Comparison of ENCODE assay signal across 28 cellular contexts in genomic region chr16:52294660-52295059, GRCh38.
"Had no signal": no experiment of that assay in that cellular context is flagged by ENCODE, and none has a peak within 500 bp of the region (broad histone marks: within the 10 kb centered on the region; RNA-seq: fewer than 3 reads in every experiment).

No MANE protein-coding gene starts in this region.

- ATAC-seq: effector memory CD8-positive, alpha-beta T cell; esophagus mucosa; gastrocnemius medialis; heart right ventricle; left cardiac atrium; left lung; left ventricle myocardium superior; lower lobe of right lung; mucosa of descending colon; naive thymus-derived CD8-positive, alpha-beta T cell had no signal

- H3K4me3 ChIP-seq: esophagus squamous epithelium, gastrocnemius medialis, heart right ventricle, left lung, lower lobe of right lung, mucosa of descending colon had no signal

- H3K27ac Mint-ChIP-seq: dendritic cell treated with granulocyte-macrophage colony-stimulating factor and Interleukin-4, amounts not matched to agents 40 ng/mL and 50 ng/mL, for 4 days; effector memory CD8-positive, alpha-beta T cell; endodermal cell; mesothelial cell of epicardium; naive B cell; naive thymus-derived CD8-positive, alpha-beta T cell had no signal

- DNase-seq: cortex of kidney; effector CD8-positive, alpha-beta T cell; effector memory CD8-positive, alpha-beta T cell; endodermal cell; erythroblast; esophagus squamous epithelium; foreskin fibroblast; foreskin melanocyte; gastrocnemius medialis; glutamatergic neuron; head of caudate nucleus; heart right ventricle; hippocampal formation; left cardiac atrium; left lung; left ventricle myocardium superior; lower lobe of right lung; mesenchymal stem cell; mucosa of descending colon; naive B cell; naive thymus-derived CD8-positive, alpha-beta T cell had no signal

- H3K27me3 ChIP-seq: esophagus squamous epithelium, gastrocnemius medialis, heart right ventricle, left lung had no signal

- H3K9me3 ChIP-seq: esophagus squamous epithelium, gastrocnemius medialis, left lung, lower lobe of right lung, mucosa of descending colon had no signal

- H3K4me3 Mint-ChIP-seq: dendritic cell treated with granulocyte-macrophage colony-stimulating factor and Interleukin-4, amounts not matched to agents 40 ng/mL and 50 ng/mL, for 4 days; effector memory CD8-positive, alpha-beta T cell; endodermal cell; mesothelial cell of epicardium; naive B cell; naive thymus-derived CD8-positive, alpha-beta T cell had no signal

- H3K27ac ChIP-seq: epithelial cell of prostate, esophagus squamous epithelium, gastrocnemius medialis, heart right ventricle, left lung, lower lobe of right lung had no signal

- H3K36me3 ChIP-seq: esophagus squamous epithelium, gastrocnemius medialis, heart right ventricle, left lung, lower lobe of right lung had no signal

- FAIRE-seq: endometrium, islet of Langerhans, keratinocyte had no signal

- H3K9me3 Mint-ChIP-seq: mesothelial cell of epicardium had no signal

- H3K36me3 Mint-ChIP-seq: mesothelial cell of epicardium had no signal

- H3K4me1 ChIP-seq: esophagus squamous epithelium, gastrocnemius medialis, heart right ventricle, left lung, lower lobe of right lung had no signal

- H3K4me1 Mint-ChIP-seq: endodermal cell; naive B cell; naive thymus-derived CD8-positive, alpha-beta T cell had no signal

- H3K27me3 Mint-ChIP-seq: dendritic cell treated with granulocyte-macrophage colony-stimulating factor and Interleukin-4, amounts not matched to agents 40 ng/mL and 50 ng/mL, for 4 days; effector memory CD8-positive, alpha-beta T cell; naive B cell had no signal
